Comparison of ENCODE assay signal across 16 cellular contexts in the genomic region with DNA sequence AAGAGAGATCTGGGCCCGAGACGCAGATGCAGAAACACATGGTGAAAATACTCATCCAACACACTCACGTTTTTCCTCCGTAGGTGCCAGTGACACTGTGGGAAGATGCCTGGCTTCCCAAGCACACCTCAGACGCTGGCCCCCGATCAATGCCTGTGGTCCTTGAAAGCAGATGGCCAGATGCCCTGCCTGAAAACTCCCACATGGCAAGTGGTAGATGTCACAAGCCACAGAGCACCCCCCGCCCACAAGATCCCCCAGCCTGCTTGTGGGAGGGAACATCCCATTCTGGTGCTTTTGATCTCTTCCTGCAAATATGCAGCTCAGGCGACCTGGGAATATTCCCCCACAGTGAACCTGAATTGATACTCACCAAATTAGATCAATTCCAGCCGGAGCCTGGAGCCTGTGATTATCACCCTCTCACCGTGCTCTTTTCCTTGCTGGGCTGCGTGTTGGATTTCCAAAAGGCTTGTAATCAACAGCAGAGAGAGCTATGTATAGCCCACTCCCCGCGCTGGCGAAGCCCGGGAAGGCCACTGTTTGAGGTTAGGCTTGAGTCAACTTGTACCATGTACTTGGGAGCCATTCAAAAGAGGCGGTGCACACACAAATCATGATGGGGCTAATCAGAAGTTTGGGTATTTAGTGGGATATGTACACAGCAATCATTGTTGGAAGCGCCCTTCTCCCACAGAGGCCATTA.
DNase-seq lines count a peak whose midpoint lies in the region; ATAC-seq and TF ChIP-seq lines count a peak whose summit lies in the region.
"Had no signal": no experiment of that assay in that cellular context is flagged by ENCODE, and none has a peak within 500 bp of the region (broad histone marks: within the 10 kb centered on the region; RNA-seq: fewer than 3 reads in every experiment).

No MANE protein-coding gene starts in this region.

- peaks cover 33 to 97% of the 10 kb centered on the region in 2 experiments for H3K79me1 ChIP-seq in IMR-90 (ENCODE audit: low read depth in 1 of 2, low read length in 2 of 2)

- H3K4ac ChIP-seq in IMR-90 (ENCODE audit: low read depth, low read length) = no peak overlapping the region

- no peak overlapping the region for H3K56ac ChIP-seq in IMR-90 (ENCODE audit: extremely low read depth, insufficient read depth, low read length)

- no peak overlapping the region for H2BK5ac ChIP-seq in IMR-90 (ENCODE audit: low read depth, low read length, poor library complexity, severe bottlenecking)

- WGBS in IMR-90 (ENCODE audit: extremely low coverage in 2 of 2, insufficient read length in 1 of 2), 2 experiments = 59% methylated on average over 5 of the region's 17 CpGs; no CpG with 5 or more reads in 1 of the 2 experiments
- 82 to 84% methylated on average over 9 to 17 of the region's 17 CpGs for WGBS in endodermal cell (ENCODE audit: insufficient coverage in 1 of 2, insufficient read length in 1 of 2), 2 experiments

- H3K27me3 ChIP-seq in IMR-90 (ENCODE audit: control insufficient read depth, insufficient read depth, low read length) (no peaks in the 10 kb centered on the region), endodermal cell (ENCODE audit: control insufficient read depth, insufficient read depth, low read length, poor library complexity, severe bottlenecking) (no peaks in the 10 kb centered on the region), MG63 (no peaks in the 10 kb centered on the region)
- H3K27me3 ChIP-seq: neutrophil had no signal

- H3K9me1 ChIP-seq in IMR-90 (ENCODE audit: insufficient read depth, low read length) = peaks cover 27% of the 10 kb centered on the region

- no peak overlapping the region for H2BK15ac ChIP-seq in IMR-90 (ENCODE audit: low read depth, low read length)

- H3K9me3 Mint-ChIP-seq in endodermal cell = no peaks in the 10 kb centered on the region
- no peaks in the 10 kb centered on the region for H3K9me3 Mint-ChIP-seq in progenitor cell of endocrine pancreas (ENCODE audit: low read depth)
- no peaks in the 10 kb centered on the region for H3K9me3 Mint-ChIP-seq in activated CD4-positive, alpha-beta T cell treated with anti-CD3 and anti-CD28 coated beads for 36 hours (ENCODE audit: low read depth)
- H3K9me3 Mint-ChIP-seq: activated B cell treated with CpG ODN at 0.5 μM for 24 hours; effector memory CD8-positive, alpha-beta T cell; T-cell had no signal

- H3K27me3 Mint-ChIP-seq in endodermal cell (ENCODE audit: insufficient read depth) (no peaks in the 10 kb centered on the region), progenitor cell of endocrine pancreas (peaks cover 67% of the 10 kb centered on the region)
- H3K27me3 Mint-ChIP-seq in activated CD4-positive, alpha-beta T cell treated with anti-CD3 and anti-CD28 coated beads for 36 hours = no peaks in the 10 kb centered on the region

- H2BK120ac ChIP-seq in IMR-90 (ENCODE audit: low read depth, low read length) = no peak overlapping the region

- ATAC-seq in IMR-90 (ENCODE audit: low read depth) = no peak
- no peak for ATAC-seq in activated CD4-positive, alpha-beta T cell treated with anti-CD3 and anti-CD28 coated beads for 36 hours
- ATAC-seq in HG03196 (IDR thresholded peaks at IDR 0.05; ENCODE audit: unreplicated experiment) = no peak
- ATAC-seq: effector memory CD8-positive, alpha-beta T cell; stimulated activated naive CD8-positive, alpha-beta T cell treated with anti-CD3 and anti-CD28 coated beads, Interleukin-15, Interleukin-2, amounts not matched to agents 100 U/mL and 50 U/mL, for 24 hours; T-cell had no signal

- TF ChIP-seq RAD21 in IMR-90 (IDR thresholded peaks at IDR 0.05; ENCODE audit: low read length) = no peak

- H3K4me2 ChIP-seq in IMR-90 (ENCODE audit: low read depth, low read length) = no peak overlapping the region

- peaks cover 83% of the 10 kb centered on the region for H4K20me1 ChIP-seq in IMR-90 (ENCODE audit: insufficient read depth, low read length)

- in situ Hi-C loops in IMR-90 (cut with MboI; ENCODE audit: low sequenced_read_pairs) = no loop called here

- no peak overlapping the region for H2AFZ ChIP-seq in IMR-90 (replicated peaks; ENCODE audit: low read length, poor library complexity)

- H3K27ac Mint-ChIP-seq in endodermal cell (no peak overlapping the region), progenitor cell of endocrine pancreas (peak overlapping the region; percentile 85)
- no peak overlapping the region for H3K27ac Mint-ChIP-seq in activated CD4-positive, alpha-beta T cell treated with anti-CD3 and anti-CD28 coated beads for 36 hours
- H3K27ac Mint-ChIP-seq: activated B cell treated with CpG ODN at 0.5 μM for 24 hours; effector memory CD8-positive, alpha-beta T cell; T-cell had no signal

- no peak for TF ChIP-seq POLR2A in IMR-90 (IDR thresholded peaks at IDR 0.05; ENCODE audit: low read depth, low read length)

- TF ChIP-seq CTCF in IMR-90 (conservative IDR thresholded peaks at IDR 0.05; ENCODE audit: low read depth, low read length) (no peak), endodermal cell (conservative IDR thresholded peaks at IDR 0.05) (no peak), progenitor cell of endocrine pancreas (IDR thresholded peaks at IDR 0.05; ENCODE audit: unreplicated experiment) (no peak)

- CTCF ChIA-PET in IMR-90 (lab: Yijun Ruan, JAX) = no interaction called here
- CTCF ChIA-PET in activated CD4-positive, alpha-beta T cell treated with anti-CD3 and anti-CD28 coated beads for 36 hours (lab: Charles Lee) = no interaction called here

- no peak overlapping the region for H2AK5ac ChIP-seq in IMR-90 (ENCODE audit: low read depth, low read length)

- dilution Hi-C loops in IMR-90 (cut with HindIII; ENCODE audit: low sequenced_read_pairs, unreplicated experiment) = no loop called here

- no peak overlapping the region for H3K9ac ChIP-seq in IMR-90 (ENCODE audit: low read depth, low read length)
- no peak overlapping the region for H3K9ac ChIP-seq in endodermal cell (ENCODE audit: extremely low read depth, low read length, poor library complexity, severe bottlenecking)

- H2AK9ac ChIP-seq in IMR-90 (replicated peaks; ENCODE audit: low read depth, low read length, poor library complexity) = peak overlapping the region; percentile 35

- H3K4me3 ChIP-seq in IMR-90 (ENCODE audit: insufficient read depth, low read depth, low read length) = no peak overlapping the region
- no peak overlapping the region for H3K4me3 ChIP-seq in endodermal cell (ENCODE audit: low read length)
- no peak overlapping the region for H3K4me3 ChIP-seq in MG63

- POLR2A ChIA-PET in IMR-90 (lab: Charles Lee; ENCODE audit: unreplicated experiment) = no interaction called here
- POLR2A ChIA-PET in activated CD4-positive, alpha-beta T cell treated with anti-CD3 and anti-CD28 coated beads for 36 hours (lab: Charles Lee) = no interaction called here

- H3K4me1 Mint-ChIP-seq in endodermal cell (peaks cover 24% of the 10 kb centered on the region), progenitor cell of endocrine pancreas (ENCODE audit: low read depth) (peaks cover 25% of the 10 kb centered on the region)
- H3K4me1 Mint-ChIP-seq in activated CD4-positive, alpha-beta T cell treated with anti-CD3 and anti-CD28 coated beads for 36 hours = no peaks in the 10 kb centered on the region
- H3K4me1 Mint-ChIP-seq: activated B cell treated with CpG ODN at 0.5 μM for 24 hours, T-cell had no signal

- H3K4me3 Mint-ChIP-seq in endodermal cell (no peak overlapping the region), progenitor cell of endocrine pancreas (ENCODE audit: low read depth) (no peak overlapping the region)
- H3K4me3 Mint-ChIP-seq in activated CD4-positive, alpha-beta T cell treated with anti-CD3 and anti-CD28 coated beads for 36 hours = no peak overlapping the region
- H3K4me3 Mint-ChIP-seq: activated B cell treated with CpG ODN at 0.5 μM for 24 hours; effector memory CD8-positive, alpha-beta T cell; T-cell had no signal

- no peak for DNase-seq in IMR-90
- DNase-seq in NCI-H524 (lab: John Stamatoyannopoulos, UW) = peak; percentile 68 to 86
- DNase-seq in endodermal cell = no peak
- no peak for DNase-seq in progenitor cell of endocrine pancreas (ENCODE audit: low spot score, unreplicated experiment)
- DNase-seq in activated T-cell treated with anti-CD3 and anti-CD28 coated beads, Interleukin-2, amount 50 U/mL, for 48 hours = no peak
- no peak for DNase-seq in activated CD4-positive, alpha-beta T cell treated with anti-CD3 and anti-CD28 coated beads for 36 hours
- no peak for DNase-seq in MG63
- DNase-seq: activated B cell treated with CpG ODN at 0.5 μM for 24 hours; activated gamma-delta T cell treated with Interleukin-2 at 50 U/mL for 16 hours; effector memory CD8-positive, alpha-beta T cell; NCI-H526 treated with DMSO at 0.1 percent for 48 hours; small intestine; stimulated activated naive CD8-positive, alpha-beta T cell treated with anti-CD3 and anti-CD28 coated beads, Interleukin-15, Interleukin-2, amounts not matched to agents 100 U/mL and 50 U/mL, for 24 hours; T-cell had no signal

- peak overlapping the region in 1 of 2 experiments; percentile 3; a peak in 1 of 4 replicates for H4K8ac ChIP-seq in IMR-90 (ENCODE audit: low read depth in 2 of 2, low read length in 2 of 2)

- intact Hi-C loops in IMR-90 (cut with micrococcal nuclease) = no loop called here
- intact Hi-C loops in activated CD4-positive, alpha-beta T cell treated with anti-CD3 and anti-CD28 coated beads for 36 hours (cut with DNase I, micrococcal nuclease) = no loop called here

- no peak overlapping the region for H3K18ac ChIP-seq in IMR-90 (ENCODE audit: low read depth, low read length)

- H3K27ac ChIP-seq in IMR-90 (ENCODE audit: insufficient read depth, low read length) = no peak overlapping the region
- peak overlapping the region; percentile 76 for H3K27ac ChIP-seq in endodermal cell (ENCODE audit: low read depth, low read length)
- H3K27ac ChIP-seq: neutrophil had no signal

- no peak overlapping the region for H2BK20ac ChIP-seq in IMR-90 (ENCODE audit: low read depth, low read length)

- no peak overlapping the region for H4K91ac ChIP-seq in IMR-90 (ENCODE audit: insufficient read depth, low read depth, low read length)

- H3K4me1 ChIP-seq in IMR-90 (ENCODE audit: control insufficient read depth, insufficient read depth, low read length) = peaks cover 7% of the 10 kb centered on the region
- H3K4me1 ChIP-seq in endodermal cell (ENCODE audit: control insufficient read depth, insufficient read depth, low read length) = peaks cover 13% of the 10 kb centered on the region

- H3K36me3 Mint-ChIP-seq in endodermal cell (ENCODE audit: low read depth) (no peaks in the 10 kb centered on the region), progenitor cell of endocrine pancreas (ENCODE audit: insufficient read depth) (no peaks in the 10 kb centered on the region)
- H3K36me3 Mint-ChIP-seq in activated CD4-positive, alpha-beta T cell treated with anti-CD3 and anti-CD28 coated beads for 36 hours (ENCODE audit: low read depth) = no peaks in the 10 kb centered on the region
- H3K36me3 Mint-ChIP-seq: T-cell had no signal

- H3K14ac ChIP-seq in IMR-90 (replicated peaks; ENCODE audit: low read depth, low read length) = no peak overlapping the region

- H4K5ac ChIP-seq in IMR-90 (ENCODE audit: low read depth, low read length) = no peak overlapping the region

- BruUV-seq in IMR-90 (replicated peaks; lab: Mats Ljungman, UMichigan) = no TSS peak

- H3K9me3 ChIP-seq in IMR-90 (ENCODE audit: control insufficient read depth, insufficient read depth, low read length) = no peaks in the 10 kb centered on the region
- no peaks in the 10 kb centered on the region for H3K9me3 ChIP-seq in endodermal cell (ENCODE audit: control insufficient read depth, low read length)
- H3K9me3 ChIP-seq in MG63 = no peaks in the 10 kb centered on the region
- H3K9me3 ChIP-seq: neutrophil had no signal

- H3K36me3 ChIP-seq in IMR-90 (ENCODE audit: control insufficient read depth, insufficient read depth, low read length) (peaks cover 5% of the 10 kb centered on the region), endodermal cell (ENCODE audit: control insufficient read depth, insufficient read depth, low read length) (no peaks in the 10 kb centered on the region), MG63 (no peaks in the 10 kb centered on the region)
- H3K36me3 ChIP-seq: neutrophil had no signal

- no peak overlapping the region for H3K23ac ChIP-seq in IMR-90 (ENCODE audit: low read depth, low read length)

Comparison
In these comparisons a context has a peak if more than half of its experiments do, and no peak if none do; other contexts are left out.
1. DNase-seq: peak in NCI-H524 (2 of 2); none in IMR-90 (single experiment), endodermal cell (single experiment), progenitor cell of endocrine pancreas (single experiment), activated T-cell treated with anti-CD3 and anti-CD28 coated beads, Interleukin-2, amount 50 U/mL, for 48 hours (0 of 2), activated CD4-positive, alpha-beta T cell treated with anti-CD3 and anti-CD28 coated beads for 36 hours (single experiment) and MG63 (single experiment).